Comparison of ENCODE assay signal across 7 cellular contexts in genomic region chr5:65912311-65912710, GRCh38.
"Had no signal": no experiment of that assay in that cellular context is flagged by ENCODE, and none has a peak within 500 bp of the region (broad histone marks: within the 10 kb centered on the region; RNA-seq: fewer than 3 reads in every experiment).

No MANE protein-coding gene starts in this region.

- DNase-seq: IMR-90, KBM-7, KG1 had no signal

- H3K9ac ChIP-seq: KMS-11 had no signal

- H3K27ac ChIP-seq: HL-60, KMS-11 had no signal

- FAIRE-seq: HepG2, HTR-8/SVneo had no signal

- H3K4me2 ChIP-seq: KMS-11 had no signal

- ATAC-seq: HepG2 had no signal
